Comparison of ENCODE assay signal across 8 cellular contexts in the genomic region with DNA sequence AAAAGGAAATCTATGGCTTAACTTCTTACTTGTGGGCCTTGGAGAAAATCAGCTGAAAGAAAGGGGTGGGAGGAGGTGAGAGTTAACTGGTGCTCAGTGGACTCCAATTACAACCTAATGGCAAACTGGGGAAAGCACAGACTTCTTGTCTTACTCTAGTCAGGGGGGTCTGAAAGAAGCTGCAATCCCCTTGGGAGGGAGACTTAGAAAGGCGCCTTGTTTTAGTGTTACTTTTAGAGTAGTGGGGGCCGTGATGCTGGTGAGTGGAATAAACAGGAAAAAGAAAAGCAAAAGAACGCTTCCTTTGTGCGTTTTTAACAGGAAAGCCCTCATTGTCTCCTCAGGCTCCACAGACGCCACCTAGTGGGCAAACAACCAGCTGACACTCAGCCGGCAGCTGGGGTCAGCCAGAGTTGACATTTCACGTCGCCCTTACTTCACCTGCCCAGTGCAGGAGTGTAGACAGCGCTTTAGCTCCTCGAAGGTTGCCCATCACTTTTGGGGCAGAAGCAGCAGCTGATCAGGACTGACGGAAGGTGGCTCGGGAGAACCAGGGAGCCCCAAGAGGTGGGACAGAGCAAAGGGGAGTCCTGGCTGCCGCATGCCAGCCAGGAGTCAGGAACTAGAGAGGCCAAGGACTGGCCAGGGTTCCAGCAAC. TPM values are rescaled to one million over a fixed set of nuclear protein-coding genes. Genes with fewer than 3 reads are reported as not detected.
DNase-seq lines count a peak whose midpoint lies in the region; ATAC-seq and TF ChIP-seq lines count a peak whose summit lies in the region.

No MANE protein-coding gene starts in this region.

- peak; percentile 88 for ATAC-seq in GM21528 (IDR thresholded peaks at IDR 0.05; ENCODE audit: low FRiP score, unreplicated experiment)
- ATAC-seq in RWPE2 (ENCODE audit: low read depth), result peak; percentile 92

- H3K27ac ChIP-seq in RWPE2 (ENCODE audit: poor library complexity, severe bottlenecking) (no peak overlapping the region), osteoblast (ENCODE audit: low read depth, low read length) (no peak overlapping the region), testis (peak overlapping the region in 1 of 2 donors; percentile 42)

- H2AFZ ChIP-seq in osteoblast (ENCODE audit: low read length), result peak overlapping the region; percentile 98

- H3K4me2 ChIP-seq in osteoblast (ENCODE audit: insufficient read depth, low read length), result peak overlapping the region; percentile 92

- no peaks in the 10 kb centered on the region for H3K79me2 ChIP-seq in osteoblast (ENCODE audit: insufficient read depth, low read length)

- no peak for TF ChIP-seq POLR2A in testis (IDR thresholded peaks at IDR 0.05)

- H3K27me3 ChIP-seq in RWPE2 (ENCODE audit: insufficient read depth, poor library complexity, severe bottlenecking), result no peaks in the 10 kb centered on the region
- peaks cover 4% of the 10 kb centered on the region for H3K27me3 ChIP-seq in osteoblast (ENCODE audit: insufficient read depth, low read length)
- H3K27me3 ChIP-seq in testis, result no peaks in the 10 kb centered on the region

- H3K36me3 ChIP-seq in RWPE2 (ENCODE audit: low read depth) (no peaks in the 10 kb centered on the region), osteoblast (ENCODE audit: insufficient read depth, low read length) (no peaks in the 10 kb centered on the region), testis (ENCODE audit: low read depth, missing control alignments) (no peaks in the 10 kb centered on the region)

- TF ChIP-seq CTCF in RWPE2 (IDR thresholded peaks at IDR 0.05; ENCODE audit: poor library complexity, severe bottlenecking), result peak; percentile 96
- peak; percentile 97 for TF ChIP-seq CTCF in osteoblast (IDR thresholded peaks at IDR 0.05; ENCODE audit: extremely low read depth, low read depth, low read length)
- TF ChIP-seq CTCF in testis (IDR thresholded peaks at IDR 0.05), result peak; percentile 49 to 78 (median 66)

- intact Hi-C loops in testis (cut with DNase I; ENCODE audit: low total_unique reads), result no loop called here

- WGBS in testis, 2 donors, result 11 to 22% methylated on average over 8 to 13 of the region's 13 CpGs

- peak overlapping the region; percentile 42 for H3K4me3 ChIP-seq in Jurkat, Clone E6-1 (ENCODE audit: low read length)
- H3K4me3 ChIP-seq in RWPE2 (ENCODE audit: severe bottlenecking) (no peak overlapping the region), osteoblast (ENCODE audit: insufficient read depth, low read length) (peak overlapping the region; percentile 70), testis (no peak overlapping the region)

- H4K20me1 ChIP-seq in osteoblast (ENCODE audit: insufficient read depth, low read length), result no peaks in the 10 kb centered on the region

- H3K9me3 ChIP-seq in RWPE2 (ENCODE audit: severe bottlenecking) (no peaks in the 10 kb centered on the region), osteoblast (ENCODE audit: low read depth, low read length) (no peaks in the 10 kb centered on the region), testis (no peaks in the 10 kb centered on the region)

- H3K4me1 ChIP-seq in RWPE2 (ENCODE audit: insufficient read depth, poor library complexity, severe bottlenecking), result peaks cover 10% of the 10 kb centered on the region
- H3K4me1 ChIP-seq in osteoblast (ENCODE audit: insufficient read depth, low read length), result peaks cover 4% of the 10 kb centered on the region
- H3K4me1 ChIP-seq in testis, result peaks cover 4% of the 10 kb centered on the region

- peak; percentile 95 for DNase-seq in DMS53 (lab: John Stamatoyannopoulos, UW)
- DNase-seq in Jurkat, Clone E6-1 (ENCODE audit: low read depth, low spot score), result peak; percentile 72
- DNase-seq in RWPE2 (ENCODE audit: low spot score), result peak; percentile 65
- DNase-seq in activated gamma-delta T cell treated with anti-CD3 and anti-CD28 coated beads, Interleukin-2, amount 50 U/mL, for 16 hours (ENCODE audit: low read depth), result peak; percentile 65
- peak; percentile 81 for DNase-seq in germinal center (ENCODE audit: low spot score)
- DNase-seq in osteoblast (ENCODE audit: insufficient read length, low spot score, missing footprints), result peak; percentile 96
- DNase-seq in testis, result peak; percentile 85

RNA-seq across cellular contexts. Expression of a gene that starts 55.9 kb away (rescaled TPM):
- polyA plus RNA-seq in Jurkat, Clone E6-1 (2012; ENCODE audit: insufficient read depth, insufficient read length), result 74.3 TPM
- total RNA-seq in osteoblast (51.8 and 54.2 TPM in 2 replicates), testis (10 to 100 TPM; 67.2 to 67.3 TPM)
- polyA plus RNA-seq in testis (ENCODE audit: insufficient read depth, low read depth, low replicate concordance), result 119 TPM

RNA-seq across cellular contexts. Expression of a gene that starts 56.5 kb away (rescaled TPM):
- 0.93 TPM for polyA plus RNA-seq in Jurkat, Clone E6-1 (2012; ENCODE audit: insufficient read depth, insufficient read length)
- total RNA-seq in osteoblast (0.36 and 0.59 TPM in 2 replicates), testis (10 to 100 TPM; 12.5 to 46.0 TPM)
- polyA plus RNA-seq in testis (ENCODE audit: insufficient read depth, low read depth, low replicate concordance), result 8.5 TPM

Comparison
In these comparisons a context has a peak if more than half of its experiments do, and no peak if none do; other contexts are left out.
1. H3K4me3 ChIP-seq: peak in Jurkat, Clone E6-1 (single experiment) and osteoblast (single experiment); none in RWPE2 (single experiment) and testis (0 of 2).
2. Peak in every context shown above with its lines, with median percentiles within 50 percentile points of each other: DNase-seq and CTCF ChIP-seq.